13 cellular contexts compared by ENCODE assay signal in genomic region chr6:148709577-148709976, GRCh38.
"Had no signal": no experiment of that assay in that cellular context is flagged by ENCODE, and none has a peak within 500 bp of the region (broad histone marks: within the 10 kb centered on the region; RNA-seq: fewer than 3 reads in every experiment).

No MANE protein-coding gene starts in this region.

- H3K27me3 ChIP-seq: breast epithelium, hepatocyte, testis had no signal

- H3K36me3 ChIP-seq: breast epithelium had no signal

- H3K4me2 ChIP-seq: hepatocyte had no signal

- H3K27ac ChIP-seq: breast epithelium, hepatocyte, testis had no signal

- H3K4me1 ChIP-seq: breast epithelium, testis had no signal

- H3K9me3 ChIP-seq: breast epithelium, testis had no signal

- DNase-seq: activated CD4-positive, alpha-beta T cell treated with anti-CD3 and anti-CD28 coated beads for 1 hour; activated CD4-positive, alpha-beta T cell treated with anti-CD3 and anti-CD28 coated beads, Interleukin-2, amount 50 U/mL, for 4 hours; activated naive CD4-positive, alpha-beta T cell treated with Interleukin-2 at 50 U/mL for 16 hours; effector memory CD4-positive, alpha-beta T cell; mammary epithelial cell; stimulated activated CD4-positive, alpha-beta T cell treated with anti-CD3 and anti-CD28 coated beads, Interleukin-1b, Interleukin-23, amount 100 ng/mL, for 48 hours; stimulated activated naive CD8-positive, alpha-beta T cell treated with anti-CD3 and anti-CD28 coated beads, Interleukin-15, amount 100 ng/mL, for 72 hours; T-helper 9 cell; testis had no signal

- ATAC-seq: activated T-helper 17 cell treated with anti-CD3 and anti-CD28 coated beads, Interleukin-2, amount 50 U/mL, for 72 hours; left lobe of liver; stimulated activated naive CD8-positive, alpha-beta T cell treated with anti-CD3 and anti-CD28 coated beads, Interleukin-15, amount 100 ng/mL, for 72 hours had no signal

- H3K4me3 ChIP-seq: breast epithelium, hepatocyte, testis had no signal

- H2AFZ ChIP-seq: hepatocyte had no signal
